ENCODE assay signal across 1 cellular context in the genomic region with DNA sequence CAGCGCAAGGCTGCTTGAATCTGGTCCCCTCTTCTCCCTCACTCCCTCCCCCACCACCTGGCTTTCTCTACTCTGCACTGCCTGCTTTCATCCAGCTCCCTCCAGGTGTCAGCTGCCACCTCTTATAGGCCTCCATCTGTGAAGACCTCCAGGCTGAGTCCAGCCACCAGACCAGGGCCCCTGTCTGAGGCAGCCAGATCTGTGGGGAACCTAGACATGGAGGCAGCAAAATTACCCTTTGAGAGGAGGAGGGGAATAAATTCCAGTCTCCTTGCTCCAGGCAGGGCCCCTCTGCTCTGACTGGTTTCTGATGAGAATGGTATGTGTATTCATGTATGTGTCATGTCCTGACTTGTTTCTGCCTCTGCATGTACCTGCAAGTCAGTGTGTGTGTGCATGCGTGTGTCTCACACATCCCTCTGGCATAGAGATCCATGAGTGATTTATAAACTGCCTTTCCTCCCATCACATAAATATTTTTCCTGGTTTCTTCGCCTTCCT.
TF ChIP-seq lines count a peak whose summit lies in the region.

No MANE protein-coding gene starts in this region.

TF ChIP-seq in SK-N-SH treated with all-trans-retinoic acid at 6 μM for 48 hours, 23 proteins besides CTCF, POLR2A, EP300 and RAD21 (continued from another document):
- TF ChIP-seq, protein P1, sequence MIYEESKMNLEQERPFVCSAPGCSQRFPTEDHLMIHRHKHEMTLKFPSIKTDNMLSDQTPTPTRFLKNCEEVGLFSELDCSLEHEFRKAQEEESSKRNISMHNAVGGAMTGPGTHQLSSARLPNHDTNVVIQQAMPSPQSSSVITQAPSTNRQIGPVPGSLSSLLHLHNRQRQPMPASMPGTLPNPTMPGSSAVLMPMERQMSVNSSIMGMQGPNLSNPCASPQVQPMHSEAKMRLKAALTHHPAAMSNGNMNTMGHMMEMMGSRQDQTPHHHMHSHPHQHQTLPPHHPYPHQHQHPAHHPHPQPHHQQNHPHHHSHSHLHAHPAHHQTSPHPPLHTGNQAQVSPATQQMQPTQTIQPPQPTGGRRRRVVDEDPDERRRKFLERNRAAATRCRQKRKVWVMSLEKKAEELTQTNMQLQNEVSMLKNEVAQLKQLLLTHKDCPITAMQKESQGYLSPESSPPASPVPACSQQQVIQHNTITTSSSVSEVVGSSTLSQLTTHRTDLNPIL (CRISPR knock-in tag; IDR thresholded peaks at IDR 0.05; ENCODE audit: low read depth) = no peak
- TF ChIP-seq ISL1 (CRISPR knock-in tag; IDR thresholded peaks at IDR 0.05) = no peak
- TF ChIP-seq ZNF70 (CRISPR knock-in tag; IDR thresholded peaks at IDR 0.05) = no peak
- TF ChIP-seq OSR1 (CRISPR knock-in tag; IDR thresholded peaks at IDR 0.05) = no peak
- no peak for TF ChIP-seq CSDC2 (CRISPR knock-in tag; IDR thresholded peaks at IDR 0.05)
- TF ChIP-seq SNAI2 (CRISPR knock-in tag; IDR thresholded peaks at IDR 0.05) = no peak
- TF ChIP-seq ZNF565 (CRISPR knock-in tag; conservative IDR thresholded peaks at IDR 0.05; ENCODE audit: low read depth) = no peak
- TF ChIP-seq TOX (CRISPR knock-in tag; IDR thresholded peaks at IDR 0.05; ENCODE audit: borderline replicate concordance) = no peak
- TF ChIP-seq RARB (CRISPR knock-in tag; IDR thresholded peaks at IDR 0.05) = no peak
- TF ChIP-seq GLIS3 (CRISPR knock-in tag; IDR thresholded peaks at IDR 0.05) = no peak
TF ChIP-seq in SK-N-SH treated with all-trans-retinoic acid at 6 μM for 48 hours: peak in this region for 0.
